In genomic region chr3:126932188-126932931, GRCh38 we compare ENCODE assay signal across 12 cellular contexts. TPM values are rescaled to one million over a fixed set of nuclear protein-coding genes. Genes with fewer than 3 reads are reported as not detected.
DNase-seq lines count a peak whose midpoint lies in the region; ATAC-seq and TF ChIP-seq lines count a peak whose summit lies in the region.
"Had no signal": no experiment of that assay in that cellular context is flagged by ENCODE, and none has a peak within 500 bp of the region (broad histone marks: within the 10 kb centered on the region; RNA-seq: fewer than 3 reads in every experiment).

No MANE protein-coding gene starts in this region.

- DNase-seq in H4 (ENCODE audit: low spot score) (peak; percentile 54), astrocyte of the spinal cord (ENCODE audit: low read depth, low spot score) (peak; percentile 36), left ventricle myocardium superior (peak; percentile 63), sciatic nerve (ENCODE audit: low spot score) (peak; percentile 17), AML-193 (lab: John Stamatoyannopoulos, UW) (no peak), NCI-H2171 (lab: John Stamatoyannopoulos, UW) (no peak), caudate nucleus (lab: John Stamatoyannopoulos, UW) (no peak)
- DNase-seq: activated CD4-positive, alpha-beta T cell treated with anti-CD3 and anti-CD28 coated beads, Interleukin-2, amount 50 U/mL, for 48 hours; activated naive CD4-positive, alpha-beta T cell treated with Interleukin-2 at 50 U/mL for 16 hours; CD4-positive, CD25-positive, alpha-beta regulatory T cell; cerebellar nuclear complex had no signal

- in situ Hi-C loops in astrocyte of the spinal cord (cut with HindIII; ENCODE audit: low sequenced_read_pairs) = no loop called here

- no peak for TF ChIP-seq CTCF in astrocyte of the spinal cord (IDR thresholded peaks at IDR 0.05; ENCODE audit: low read depth, low read length)

- ATAC-seq in left ventricle myocardium superior (peak; percentile 78), sciatic nerve (no peak), HG02938 (IDR thresholded peaks at IDR 0.05; ENCODE audit: unreplicated experiment) (no peak)

- intact Hi-C loops in left ventricle myocardium superior (cut with micrococcal nuclease) = no loop called here
- intact Hi-C loops in sciatic nerve (cut with DNase I) = no loop called here

- H3K4me3 ChIP-seq in astrocyte of the spinal cord (ENCODE audit: low read depth, low read length) = no peak overlapping the region

- H3K27ac ChIP-seq in caudate nucleus (ENCODE audit: low read depth, low read length) = no peak overlapping the region

RNA-seq across cellular contexts. Expression of gene PLXNA1, which starts 50.6 kb away (rescaled TPM):
- 15.3 and 15.9 TPM in 2 replicates for total RNA-seq in H4 (2014; rRNA removed; shearing (Covaris generic))
- total RNA-seq in left ventricle myocardium superior (23.8 TPM), sciatic nerve (35.9 TPM)

Comparison
In these comparisons a context has a peak if more than half of its experiments do, and no peak if none do; other contexts are left out.
1. DNase-seq: peak in H4 (single experiment), astrocyte of the spinal cord (single experiment), left ventricle myocardium superior (single experiment) and sciatic nerve (single experiment); none in AML-193 (0 of 2), NCI-H2171 (single experiment) and caudate nucleus (0 of 61).